9 cellular contexts compared by ENCODE assay signal in genomic region chr7:131104611-131105293, GRCh38.
DNase-seq lines count a peak whose midpoint lies in the region; ATAC-seq and TF ChIP-seq lines count a peak whose summit lies in the region.
"Had no signal": no experiment of that assay in that cellular context is flagged by ENCODE, and none has a peak within 500 bp of the region (broad histone marks: within the 10 kb centered on the region; RNA-seq: fewer than 3 reads in every experiment).

No MANE protein-coding gene starts in this region.

- peak overlapping the region; percentile 85 to 92 (median 91) for H3K4me3 Mint-ChIP-seq in CD4-positive, CD25-positive, alpha-beta regulatory T cell
- H3K4me3 Mint-ChIP-seq in effector memory CD8-positive, alpha-beta T cell = peak overlapping the region; percentile 88 to 98

- peaks cover 0 to 3% (median 0%) of the 10 kb centered on the region in 7 donors for H3K9me3 Mint-ChIP-seq in CD4-positive, CD25-positive, alpha-beta regulatory T cell
- H3K9me3 Mint-ChIP-seq in effector memory CD8-positive, alpha-beta T cell = no peaks in the 10 kb centered on the region

- no peak overlapping the region for H2BK5ac ChIP-seq in neuronal stem cell (ENCODE audit: low read length)

- no peak overlapping the region for H3K14ac ChIP-seq in neuronal stem cell (ENCODE audit: low read length)

- H2AK5ac ChIP-seq in neuronal stem cell (ENCODE audit: low read depth, low read length) = no peak overlapping the region

- no peak overlapping the region for H2BK12ac ChIP-seq in neuronal stem cell (ENCODE audit: low read length)

- H3K23ac ChIP-seq in neuronal stem cell (ENCODE audit: low read depth, low read length, poor library complexity) = no peak overlapping the region

- H3K9me2 ChIP-seq in OCI-LY7 (ENCODE audit: insufficient read depth, low read length) = no peaks in the 10 kb centered on the region

- intact Hi-C loops in OCI-LY7 (cut with micrococcal nuclease; ENCODE audit: unreplicated experiment) = loop anchor here (5.0 kb wide), 1 partner anchor 142 kb away; no protein-coding TSS in a partner anchor

- no peaks in the 10 kb centered on the region for H3K79me1 ChIP-seq in neuronal stem cell (ENCODE audit: low read depth, low read length)

- H3K4me1 Mint-ChIP-seq in CD4-positive, CD25-positive, alpha-beta regulatory T cell = peaks cover 42 to 77% (median 63%) of the 10 kb centered on the region in 4 donors
- H3K4me1 Mint-ChIP-seq in effector memory CD8-positive, alpha-beta T cell (ENCODE audit: low read depth in 2 of 2) = peaks cover 69 to 81% of the 10 kb centered on the region in 2 donors

- H2BK120ac ChIP-seq in neuronal stem cell (ENCODE audit: low read depth, low read length) = no peak overlapping the region

- H3K27ac ChIP-seq in CD4-positive, CD25-positive, alpha-beta regulatory T cell (ENCODE audit: insufficient read depth, low read length, poor library complexity, severe bottlenecking) = peak overlapping the region; percentile 89
- peak overlapping the region; percentile 55 for H3K27ac ChIP-seq in OCI-LY7 (ENCODE audit: low read depth, low read length, poor library complexity, severe bottlenecking)
- no peak overlapping the region for H3K27ac ChIP-seq in neuronal stem cell (replicated peaks; ENCODE audit: low read length)

- H3K27me3 Mint-ChIP-seq in CD4-positive, CD25-positive, alpha-beta regulatory T cell = peaks cover 24% of the 10 kb centered on the region
- H3K27me3 Mint-ChIP-seq in effector memory CD8-positive, alpha-beta T cell = no peaks in the 10 kb centered on the region

- BruUV-seq in OCI-LY7 (replicated peaks; lab: Mats Ljungman, UMichigan) = no TSS peak

- H3K9ac ChIP-seq in neuronal stem cell (ENCODE audit: low read depth, low read length, poor library complexity) = no peak overlapping the region

- no peaks in the 10 kb centered on the region for H3K27me3 ChIP-seq in CD4-positive, CD25-positive, alpha-beta regulatory T cell (ENCODE audit: control insufficient read depth, insufficient read depth, low read length)
- H3K27me3 ChIP-seq in neuronal stem cell (ENCODE audit: control insufficient read depth in 3 of 3, insufficient read depth in 3 of 3, low read depth in 1 of 3, low read length in 3 of 3) = peaks cover 0 to 28% (median 11%) of the 10 kb centered on the region in 3 experiments

- CTCF ChIA-PET in OCI-LY7 (lab: Charles Lee; ENCODE audit: unreplicated experiment) = interaction anchor here (0.8 to 0.9 kb wide), 3 partner anchors 8 to 17 kb away, joined by 3 read pairs; no protein-coding TSS in a partner anchor

- DNase-seq in CD4-positive, CD25-positive, alpha-beta regulatory T cell = peak in 1 of 3 donors; percentile 27
- DNase-seq in OCI-LY7 (ENCODE audit: low spot score) (peak; percentile 47), neuronal stem cell (ENCODE audit: low spot score) (no peak), DMS53 (lab: John Stamatoyannopoulos, UW) (no peak), ACHN (no peak)
- DNase-seq in effector memory CD8-positive, alpha-beta T cell = no peak
- no peak for DNase-seq in stimulated activated naive CD4-positive, alpha-beta T cell treated with Interleukin-2 at 50 U/mL for 16 hours (lab: John Stamatoyannopoulos, UW)
- DNase-seq: NCI-H1105 had no signal

- no CpG with 5 or more reads among the region's 12 CpGs for WGBS in neuronal stem cell (ENCODE audit: extremely low coverage in 2 of 2, insufficient read length in 2 of 2, insufficient replicate concordance in 1 of 2), 2 donors

- no peaks in the 10 kb centered on the region for H3K9me3 ChIP-seq in CD4-positive, CD25-positive, alpha-beta regulatory T cell (ENCODE audit: control insufficient read depth in 2 of 2, low read length in 2 of 2)
- H3K9me3 ChIP-seq in OCI-LY7 (ENCODE audit: low read length) = no peaks in the 10 kb centered on the region
- no peaks in the 10 kb centered on the region for H3K9me3 ChIP-seq in neuronal stem cell (replicated peaks in 1 of 2; ENCODE audit: control insufficient read depth in 2 of 2, insufficient read depth in 1 of 2, low read depth in 1 of 2, low read length in 2 of 2)

- H4K20me1 ChIP-seq in OCI-LY7 (ENCODE audit: insufficient read depth, low read length) = peaks cover 28% of the 10 kb centered on the region

- H3K27ac Mint-ChIP-seq in CD4-positive, CD25-positive, alpha-beta regulatory T cell = peak overlapping the region; percentile 85 to 96 (median 90)
- H3K27ac Mint-ChIP-seq in effector memory CD8-positive, alpha-beta T cell = peak overlapping the region; percentile 97 to 100

- H3K36me3 ChIP-seq in CD4-positive, CD25-positive, alpha-beta regulatory T cell (ENCODE audit: control insufficient read depth, insufficient read depth, low read length) = peaks cover 28% of the 10 kb centered on the region
- H3K36me3 ChIP-seq in OCI-LY7 (ENCODE audit: insufficient read depth, low read length) (peaks cover 61% of the 10 kb centered on the region), neuronal stem cell (replicated peaks in 1 of 2; ENCODE audit: control insufficient read depth in 2 of 2, insufficient read depth in 2 of 2, low read length in 2 of 2) (no peaks in the 10 kb centered on the region)

- no peak overlapping the region for H4K8ac ChIP-seq in neuronal stem cell (ENCODE audit: low read depth, low read length)

- TF ChIP-seq CTCF in OCI-LY7 (conservative IDR thresholded peaks at IDR 0.05; ENCODE audit: low read length) = no peak

- H3K4me2 ChIP-seq in OCI-LY7 (ENCODE audit: low read length) = peak overlapping the region; percentile 100
- H3K4me2 ChIP-seq in neuronal stem cell (ENCODE audit: insufficient read depth, low read length, poor library complexity, severe bottlenecking) = no peak overlapping the region

- no peak overlapping the region for H3K4ac ChIP-seq in neuronal stem cell (ENCODE audit: low read length)

- H3K79me2 ChIP-seq in OCI-LY7 (ENCODE audit: insufficient read depth, low read depth, low read length) = peaks cover 94% of the 10 kb centered on the region

- H3K36me3 Mint-ChIP-seq in CD4-positive, CD25-positive, alpha-beta regulatory T cell = peaks cover 16% of the 10 kb centered on the region
- H3K36me3 Mint-ChIP-seq in effector memory CD8-positive, alpha-beta T cell (ENCODE audit: insufficient read depth) = peaks cover 39% of the 10 kb centered on the region

- in situ Hi-C loops in ACHN (cut with HindIII; ENCODE audit: low pct_ligation_motif_present, low pct_unique_long_range_greater_than_20kb, low sequenced_read_pairs) = no loop called here

- no peak for ATAC-seq in CD4-positive, CD25-positive, alpha-beta regulatory T cell (ENCODE audit: low read depth in 2 of 2)
- ATAC-seq in effector memory CD8-positive, alpha-beta T cell (replicated peaks) = no peak
- ATAC-seq in GM18873 (IDR thresholded peaks at IDR 0.05; ENCODE audit: low FRiP score, unreplicated experiment) = no peak

- no peak overlapping the region for H3K18ac ChIP-seq in neuronal stem cell (ENCODE audit: low read length)

- H3K4me3 ChIP-seq in CD4-positive, CD25-positive, alpha-beta regulatory T cell (ENCODE audit: low read depth, low read length) = peak overlapping the region; percentile 85
- peak overlapping the region; percentile 75 for H3K4me3 ChIP-seq in OCI-LY7 (ENCODE audit: low read depth, low read length, poor library complexity, severe bottlenecking)
- peak overlapping the region in 1 of 2 donors; percentile 64 for H3K4me3 ChIP-seq in neuronal stem cell (ENCODE audit: low read length in 2 of 2)

- H2AFZ ChIP-seq in OCI-LY7 (ENCODE audit: low read length) (no peak overlapping the region), neuronal stem cell (ENCODE audit: low read length) (peak overlapping the region; percentile 90)

- peaks cover 73% of the 10 kb centered on the region for H3K4me1 ChIP-seq in CD4-positive, CD25-positive, alpha-beta regulatory T cell (ENCODE audit: control insufficient read depth, insufficient read depth, low read length, poor library complexity, severe bottlenecking)
- peaks cover 41% of the 10 kb centered on the region for H3K4me1 ChIP-seq in OCI-LY7 (ENCODE audit: insufficient read depth, low read length, poor library complexity, severe bottlenecking)
- peaks cover 4 to 24% of the 10 kb centered on the region in 2 donors for H3K4me1 ChIP-seq in neuronal stem cell (ENCODE audit: control insufficient read depth in 2 of 2, insufficient read depth in 1 of 2, low read depth in 1 of 2, low read length in 2 of 2)

- no peak overlapping the region for H2BK15ac ChIP-seq in neuronal stem cell (ENCODE audit: low read length)

- POLR2A ChIA-PET in OCI-LY7 (lab: Charles Lee) = interaction anchor here (0.5 to 11.0 kb wide), 11 partner anchors 9 to 163 kb away, joined by 3 to 186 read pairs (median 3); no protein-coding TSS in a partner anchor

- no peak overlapping the region for H4K91ac ChIP-seq in neuronal stem cell (ENCODE audit: low read depth, low read length, poor library complexity)
